Comparison of ENCODE assay signal across 12 cellular contexts in the genomic region with DNA sequence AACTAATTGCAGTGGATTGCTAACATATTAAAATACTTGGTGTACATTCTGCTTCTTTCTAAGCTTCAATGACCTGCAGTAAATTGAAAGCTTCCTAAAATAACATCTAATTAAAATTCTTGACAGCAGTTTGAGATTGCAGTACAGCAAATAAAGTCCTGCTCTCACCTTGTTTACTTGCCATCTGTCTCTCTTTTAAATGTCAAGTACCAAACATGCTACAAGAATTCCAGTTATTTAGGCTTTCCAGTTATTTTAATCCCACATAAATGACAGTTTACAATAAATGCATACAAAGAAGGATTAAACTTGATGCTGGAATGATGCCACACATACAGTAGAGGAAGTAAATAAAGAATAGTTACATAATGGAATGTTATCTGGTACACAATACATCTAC. TPM values are rescaled to one million over a fixed set of nuclear protein-coding genes. Genes with fewer than 3 reads are reported as not detected.
DNase-seq lines count a peak whose midpoint lies in the region; ATAC-seq and TF ChIP-seq lines count a peak whose summit lies in the region.
"Had no signal": no experiment of that assay in that cellular context is flagged by ENCODE, and none has a peak within 500 bp of the region (broad histone marks: within the 10 kb centered on the region; RNA-seq: fewer than 3 reads in every experiment).

No MANE protein-coding gene starts in this region.

- H3K9me3 ChIP-seq in CD4-positive, CD25-positive, alpha-beta regulatory T cell (ENCODE audit: control insufficient read depth in 2 of 2, low read length in 2 of 2) = no peaks in the 10 kb centered on the region
- no peaks in the 10 kb centered on the region for H3K9me3 ChIP-seq in OCI-LY1 (ENCODE audit: low read length)
- no peaks in the 10 kb centered on the region for H3K9me3 ChIP-seq in cardiac muscle cell (ENCODE audit: low read depth)
- H3K9me3 ChIP-seq: esophagus muscularis mucosa, neutrophil had no signal

- H3F3A ChIP-seq in OCI-LY1 (ENCODE audit: insufficient read depth, low read length) = peaks cover 6% of the 10 kb centered on the region; the same call in 1 of the 2 replicates

- no peaks in the 10 kb centered on the region for H3K27me3 ChIP-seq in CD4-positive, CD25-positive, alpha-beta regulatory T cell (ENCODE audit: control insufficient read depth, insufficient read depth, low read length)
- no peaks in the 10 kb centered on the region for H3K27me3 ChIP-seq in OCI-LY1 (ENCODE audit: insufficient read depth, low read length)
- no peaks in the 10 kb centered on the region for H3K27me3 ChIP-seq in cardiac muscle cell
- H3K27me3 ChIP-seq: esophagus muscularis mucosa, neutrophil had no signal

- H4K20me1 ChIP-seq in OCI-LY1 (ENCODE audit: insufficient read depth, low read length) = no peaks in the 10 kb centered on the region

- H3K36me3 Mint-ChIP-seq in CD4-positive, CD25-positive, alpha-beta regulatory T cell = peaks cover 37% of the 10 kb centered on the region

- no peaks in the 10 kb centered on the region for H3K9me2 ChIP-seq in OCI-LY1 (ENCODE audit: low read depth, low read length)

- no peaks in the 10 kb centered on the region for H3K9me3 Mint-ChIP-seq in CD4-positive, CD25-positive, alpha-beta regulatory T cell
- H3K9me3 Mint-ChIP-seq in stimulated activated naive CD8-positive, alpha-beta T cell treated with anti-CD3 and anti-CD28 coated beads, Interleukin-15, amount 100 ng/mL, for 72 hours = no peaks in the 10 kb centered on the region

- H3K9ac ChIP-seq in OCI-LY1 (ENCODE audit: low read length) = peak overlapping the region; percentile 13; the same call in 1 of the 2 replicates

- H3K79me2 ChIP-seq in OCI-LY1 (ENCODE audit: insufficient read depth, low read length) = no peaks in the 10 kb centered on the region

- peak overlapping the region; percentile 69 for H3K4me2 ChIP-seq in OCI-LY1 (ENCODE audit: low read length)

- H3K4me3 ChIP-seq in CD4-positive, CD25-positive, alpha-beta regulatory T cell (ENCODE audit: low read depth, low read length) = peak overlapping the region; percentile 61
- H3K4me3 ChIP-seq in OCI-LY1 (ENCODE audit: low read depth, low read length, poor library complexity, severe bottlenecking) (peak overlapping the region; percentile 8), cardiac muscle cell (no peak overlapping the region)
- H3K4me3 ChIP-seq: esophagus muscularis mucosa had no signal

- H3K4me3 Mint-ChIP-seq in CD4-positive, CD25-positive, alpha-beta regulatory T cell = peak overlapping the region in 2 of 4 donors; percentile 18 to 33
- H3K4me3 Mint-ChIP-seq in stimulated activated naive CD8-positive, alpha-beta T cell treated with anti-CD3 and anti-CD28 coated beads, Interleukin-15, amount 100 ng/mL, for 72 hours = peak overlapping the region in 1 of 2 donors; percentile 10

- ATAC-seq in CD4-positive, CD25-positive, alpha-beta regulatory T cell (ENCODE audit: low read depth in 2 of 2) = no peak
- no peak for ATAC-seq in HG03354 (IDR thresholded peaks at IDR 0.05; ENCODE audit: poor library complexity, severe bottlenecking, unreplicated experiment)
- no peak for ATAC-seq in stimulated activated naive CD8-positive, alpha-beta T cell treated with anti-CD3 and anti-CD28 coated beads, Interleukin-15, amount 100 ng/mL, for 72 hours

- peaks cover 13% of the 10 kb centered on the region for H3K36me3 ChIP-seq in CD4-positive, CD25-positive, alpha-beta regulatory T cell (ENCODE audit: control insufficient read depth, insufficient read depth, low read length)
- peaks cover 14% of the 10 kb centered on the region for H3K36me3 ChIP-seq in OCI-LY1 (ENCODE audit: insufficient read depth, low read length)
- H3K36me3 ChIP-seq in cardiac muscle cell = no peaks in the 10 kb centered on the region
- H3K36me3 ChIP-seq: neutrophil had no signal

- H3K27ac Mint-ChIP-seq in CD4-positive, CD25-positive, alpha-beta regulatory T cell = peak overlapping the region in 2 of 3 donors; percentile 72 to 76
- H3K27ac Mint-ChIP-seq in stimulated activated naive CD8-positive, alpha-beta T cell treated with anti-CD3 and anti-CD28 coated beads, Interleukin-15, amount 100 ng/mL, for 72 hours = no peak overlapping the region

- in situ Hi-C loops in KBM-7 (cut with MboI; ENCODE audit: low pct_unique_long_range_greater_than_20kb, low sequenced_read_pairs) = no loop called here

- H3K27ac ChIP-seq in 22Rv1 = peak overlapping the region; percentile 12
- no peak overlapping the region for H3K27ac ChIP-seq in CD4-positive, CD25-positive, alpha-beta regulatory T cell (ENCODE audit: insufficient read depth, low read length, poor library complexity, severe bottlenecking)
- H3K27ac ChIP-seq in OCI-LY1 (ENCODE audit: low read depth, low read length, poor library complexity, severe bottlenecking) = peak overlapping the region; percentile 73
- H3K27ac ChIP-seq in cardiac muscle cell = peak overlapping the region; percentile 36
- H3K27ac ChIP-seq: esophagus muscularis mucosa, neutrophil had no signal

- TF ChIP-seq CTCF in 22Rv1 (IDR thresholded peaks at IDR 0.05) (no peak), OCI-LY1 (IDR thresholded peaks at IDR 0.05; ENCODE audit: low read length) (no peak), cardiac muscle cell (IDR thresholded peaks at IDR 0.05; ENCODE audit: low read depth, low read length) (no peak)

- peaks cover 52 to 84% (median 67%) of the 10 kb centered on the region in 4 donors for H3K4me1 Mint-ChIP-seq in CD4-positive, CD25-positive, alpha-beta regulatory T cell
- H3K4me1 Mint-ChIP-seq in stimulated activated naive CD8-positive, alpha-beta T cell treated with anti-CD3 and anti-CD28 coated beads, Interleukin-15, amount 100 ng/mL, for 72 hours = peaks cover 95% of the 10 kb centered on the region

- no peak overlapping the region for H2AFZ ChIP-seq in OCI-LY1 (ENCODE audit: low read length)

- DNase-seq in CD4-positive, CD25-positive, alpha-beta regulatory T cell = no peak
- DNase-seq in cardiac muscle cell (ENCODE audit: low read depth in 1 of 2, low spot score in 1 of 2) (no peak), KBM-7 (no peak)
- no peak for DNase-seq in stimulated activated naive CD8-positive, alpha-beta T cell treated with anti-CD3 and anti-CD28 coated beads, Interleukin-15, amount 100 ng/mL, for 72 hours
- DNase-seq: activated CD4-positive, CD25-positive, alpha-beta regulatory T cell treated with anti-CD3 and anti-CD28 coated beads, Interleukin-2, amount 50 U/mL, for 72 hours; DMS79; stimulated activated CD4-positive, alpha-beta T cell treated with anti-CD3 and anti-CD28 coated beads, Interleukin-2, amount 100 ng/mL, for 48 hours had no signal

- no peaks in the 10 kb centered on the region for H3K27me3 Mint-ChIP-seq in CD4-positive, CD25-positive, alpha-beta regulatory T cell
- no peaks in the 10 kb centered on the region for H3K27me3 Mint-ChIP-seq in stimulated activated naive CD8-positive, alpha-beta T cell treated with anti-CD3 and anti-CD28 coated beads, Interleukin-15, amount 100 ng/mL, for 72 hours

- peaks cover 26% of the 10 kb centered on the region for H3K4me1 ChIP-seq in CD4-positive, CD25-positive, alpha-beta regulatory T cell (ENCODE audit: control insufficient read depth, insufficient read depth, low read length, poor library complexity, severe bottlenecking)
- H3K4me1 ChIP-seq in OCI-LY1 (ENCODE audit: insufficient read depth, low read length, severe bottlenecking) = peaks cover 80% of the 10 kb centered on the region
- H3K4me1 ChIP-seq in cardiac muscle cell (ENCODE audit: low read depth) = peaks cover 21% of the 10 kb centered on the region

RNA-seq across cellular contexts. Expression of a gene that starts 33.2 kb away (rescaled TPM):
- 83.1 TPM for total RNA-seq in CD4-positive, CD25-positive, alpha-beta regulatory T cell
- polyA plus RNA-seq in CD4-positive, CD25-positive, alpha-beta regulatory T cell = 10 to 100 TPM; 23.9 to 36.4 (median 29.9) TPM
- total RNA-seq in cardiac muscle cell = 48.2 and 53.1 TPM in 2 replicates
- polyA plus RNA-seq in cardiac muscle cell = 30.3 and 34.9 TPM in 2 replicates

Comparison
In these comparisons a context has a peak if more than half of its experiments do, and no peak if none do; other contexts are left out.
1. H3K27ac Mint-ChIP-seq: peak in CD4-positive, CD25-positive, alpha-beta regulatory T cell (2 of 3); none in stimulated activated naive CD8-positive, alpha-beta T cell treated with anti-CD3 and anti-CD28 coated beads, Interleukin-15, amount 100 ng/mL, for 72 hours (0 of 2).